In the genomic region with DNA sequence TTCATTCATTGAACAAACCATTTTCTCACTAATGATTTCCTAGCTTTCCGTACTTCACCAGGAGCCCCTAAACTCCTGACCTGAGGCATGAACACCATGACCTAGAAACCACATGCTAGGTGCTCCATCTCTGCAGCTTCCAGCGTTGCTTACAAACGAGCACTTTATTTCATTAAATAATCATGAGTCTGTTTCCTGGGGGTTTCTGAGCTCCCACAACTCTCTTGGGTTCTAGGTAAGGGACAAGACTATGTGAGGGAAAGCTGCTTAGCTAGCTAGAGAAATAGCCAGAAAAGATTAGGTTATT, we compare ENCODE assay signal across 8 cellular contexts. TPM values are rescaled to one million over a fixed set of nuclear protein-coding genes. Genes with fewer than 3 reads are reported as not detected.
DNase-seq lines count a peak whose midpoint lies in the region; ATAC-seq and TF ChIP-seq lines count a peak whose summit lies in the region.

No MANE protein-coding gene starts in this region.

- peaks cover 48% of the 10 kb centered on the region for H3K4me1 ChIP-seq in effector memory CD4-positive, alpha-beta T cell (ENCODE audit: control insufficient read depth, insufficient read depth, low read length, poor library complexity, severe bottlenecking)

- H3K27ac Mint-ChIP-seq in neural crest cell (ENCODE audit: unreplicated experiment) = no peak overlapping the region

- H3K36me3 ChIP-seq in effector memory CD4-positive, alpha-beta T cell (ENCODE audit: control insufficient read depth, insufficient read depth, low read length) = no peaks in the 10 kb centered on the region

- peak overlapping the region; percentile 90 for H3K4me3 ChIP-seq in effector memory CD4-positive, alpha-beta T cell (ENCODE audit: insufficient read depth, low read depth, low read length, poor library complexity, severe bottlenecking)

- H3K4me1 Mint-ChIP-seq in neural crest cell = peaks cover 38% of the 10 kb centered on the region

- peak; percentile 38 for DNase-seq in NAMALWA (ENCODE audit: low spot score)
- DNase-seq in effector memory CD4-positive, alpha-beta T cell = no peak
- DNase-seq in neural crest cell (ENCODE audit: low read depth, low spot score) = no peak
- no peak for DNase-seq in posterior vena cava (ENCODE audit: low spot score)
- DNase-seq in NCI-H2029 treated with DMSO at 0.1 percent for 48 hours (lab: John Stamatoyannopoulos, UW) = no peak
- DNase-seq in NCI-H1417 (lab: John Stamatoyannopoulos, UW) = no peak

- intact Hi-C loops in posterior vena cava (cut with DNase I) = loop anchor here (5.0 kb wide), 1 partner anchor 109 kb away; the partner anchor contains the start of gene SNAPC5 (in 2 of the 2)

- peak overlapping the region; percentile 94 for H3K4me3 Mint-ChIP-seq in neural crest cell

- TF ChIP-seq CTCF in C4-2B (conservative IDR thresholded peaks at IDR 0.05) (peak; percentile 46), neural crest cell (conservative IDR thresholded peaks at IDR 0.05) (peak; percentile 5)

- no peaks in the 10 kb centered on the region for H3K9me3 Mint-ChIP-seq in neural crest cell

- ATAC-seq in HG02763 (IDR thresholded peaks at IDR 0.05; ENCODE audit: unreplicated experiment) = no peak

- H3K27ac ChIP-seq in C4-2B = peak overlapping the region; percentile 80
- peak overlapping the region; percentile 83 for H3K27ac ChIP-seq in effector memory CD4-positive, alpha-beta T cell (ENCODE audit: insufficient read depth, low read length, poor library complexity, severe bottlenecking)

- peaks cover 5% of the 10 kb centered on the region for H3K36me3 Mint-ChIP-seq in neural crest cell (ENCODE audit: low read depth)

- no peaks in the 10 kb centered on the region for H3K27me3 ChIP-seq in effector memory CD4-positive, alpha-beta T cell (replicated peaks; ENCODE audit: control insufficient read depth, insufficient read depth, low read length, poor library complexity, severe bottlenecking)

- H3K9me3 ChIP-seq in effector memory CD4-positive, alpha-beta T cell (ENCODE audit: control insufficient read depth, low read length) = no peaks in the 10 kb centered on the region

- H3K27me3 Mint-ChIP-seq in neural crest cell (ENCODE audit: low read depth) = no peaks in the 10 kb centered on the region

RNA-seq across cellular contexts. Expression of gene MAP2K1, which starts 1.3 kb away (rescaled TPM):
- total RNA-seq in neural crest cell (43.3 and 43.4 TPM in 2 replicates), posterior vena cava (10 to 100 TPM; 36.6 to 70.4 TPM)

RNA-seq across cellular contexts. Expression of gene TIPIN, which starts 31.5 kb away (rescaled TPM):
- total RNA-seq in neural crest cell = 23.4 and 23.7 TPM in 2 replicates
- total RNA-seq in posterior vena cava = 1 to 10 TPM; 6.1 to 6.5 TPM
